In the genomic region with DNA sequence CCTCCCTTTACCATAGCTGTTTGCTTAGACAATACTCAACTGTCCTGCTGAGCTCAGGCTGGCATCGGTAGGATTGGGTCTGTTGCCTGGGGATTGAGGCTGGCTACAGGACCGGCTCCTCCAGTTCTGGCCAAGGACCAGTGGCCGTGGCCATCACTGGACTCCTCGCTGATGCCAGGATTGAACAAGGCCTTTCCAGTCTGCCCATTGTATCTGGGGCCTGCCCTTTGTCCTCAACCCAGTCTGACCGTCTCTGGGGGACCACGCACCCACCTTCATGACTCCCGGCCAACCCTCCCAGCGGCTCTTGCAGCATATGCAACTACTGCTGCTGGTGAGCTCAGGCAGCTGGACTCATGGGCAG, we compare ENCODE assay signal across 1 cellular context.
TF ChIP-seq lines count a peak whose summit lies in the region.

No MANE protein-coding gene starts in this region.

TF ChIP-seq in IMR-90, 13 proteins besides CTCF, POLR2A, EP300 and RAD21:
- TF ChIP-seq, protein P1, sequence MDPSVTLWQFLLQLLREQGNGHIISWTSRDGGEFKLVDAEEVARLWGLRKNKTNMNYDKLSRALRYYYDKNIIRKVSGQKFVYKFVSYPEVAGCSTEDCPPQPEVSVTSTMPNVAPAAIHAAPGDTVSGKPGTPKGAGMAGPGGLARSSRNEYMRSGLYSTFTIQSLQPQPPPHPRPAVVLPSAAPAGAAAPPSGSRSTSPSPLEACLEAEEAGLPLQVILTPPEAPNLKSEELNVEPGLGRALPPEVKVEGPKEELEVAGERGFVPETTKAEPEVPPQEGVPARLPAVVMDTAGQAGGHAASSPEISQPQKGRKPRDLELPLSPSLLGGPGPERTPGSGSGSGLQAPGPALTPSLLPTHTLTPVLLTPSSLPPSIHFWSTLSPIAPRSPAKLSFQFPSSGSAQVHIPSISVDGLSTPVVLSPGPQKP (IDR thresholded peaks at IDR 0.05; ENCODE audit: borderline replicate concordance, low read depth, low read length): no peak
- TF ChIP-seq, protein P2, sequence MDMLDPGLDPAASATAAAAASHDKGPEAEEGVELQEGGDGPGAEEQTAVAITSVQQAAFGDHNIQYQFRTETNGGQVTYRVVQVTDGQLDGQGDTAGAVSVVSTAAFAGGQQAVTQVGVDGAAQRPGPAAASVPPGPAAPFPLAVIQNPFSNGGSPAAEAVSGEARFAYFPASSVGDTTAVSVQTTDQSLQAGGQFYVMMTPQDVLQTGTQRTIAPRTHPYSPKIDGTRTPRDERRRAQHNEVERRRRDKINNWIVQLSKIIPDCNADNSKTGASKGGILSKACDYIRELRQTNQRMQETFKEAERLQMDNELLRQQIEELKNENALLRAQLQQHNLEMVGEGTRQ (IDR thresholded peaks at IDR 0.05; ENCODE audit: low read depth, low read length): no peak
- TF ChIP-seq BHLHE40 (IDR thresholded peaks at IDR 0.05; ENCODE audit: low read depth, low read length) (no peak), CHD1 (IDR thresholded peaks at IDR 0.05; ENCODE audit: low read depth, low read length) (no peak)
